13 cellular contexts compared by ENCODE assay signal in genomic region chrX:38807873-38808272, GRCh38. TPM values are rescaled to one million over a fixed set of nuclear protein-coding genes. Genes with fewer than 3 reads are reported as not detected.
DNase-seq lines count a peak whose midpoint lies in the region; ATAC-seq and TF ChIP-seq lines count a peak whose summit lies in the region.
"Had no signal": no experiment of that assay in that cellular context is flagged by ENCODE, and none has a peak within 500 bp of the region (broad histone marks: within the 10 kb centered on the region; RNA-seq: fewer than 3 reads in every experiment).

No MANE protein-coding gene starts in this region.

- H3K27ac Mint-ChIP-seq in CD8-positive, alpha-beta T cell: peak overlapping the region; percentile 87
- peak overlapping the region; percentile 95 for H3K27ac Mint-ChIP-seq in activated naive CD8-positive, alpha-beta T cell
- H3K27ac Mint-ChIP-seq: IgD-negative memory B cell had no signal

- no peak overlapping the region for H3K4me3 ChIP-seq in CD8-positive, alpha-beta T cell (ENCODE audit: low read depth, low read length)
- peak overlapping the region; percentile 86 for H3K4me3 ChIP-seq in HUES48 (ENCODE audit: low read depth, low read length)
- no peak overlapping the region for H3K4me3 ChIP-seq in mesodermal cell (ENCODE audit: extremely low read depth, insufficient read depth, low read length, poor library complexity, severe bottlenecking)
- H3K4me3 ChIP-seq: breast epithelium, mucosa of descending colon had no signal

- H3K9ac ChIP-seq in HUES48 (ENCODE audit: low read depth, low read length): no peak overlapping the region

- peaks cover 20% of the 10 kb centered on the region for H3K36me3 Mint-ChIP-seq in CD8-positive, alpha-beta T cell
- H3K36me3 Mint-ChIP-seq in activated naive CD8-positive, alpha-beta T cell: peaks cover 2% of the 10 kb centered on the region
- H3K36me3 Mint-ChIP-seq: IgD-negative memory B cell had no signal

- H3K4me3 Mint-ChIP-seq in CD8-positive, alpha-beta T cell: peak overlapping the region; percentile 49
- H3K4me3 Mint-ChIP-seq in activated naive CD8-positive, alpha-beta T cell: peak overlapping the region; percentile 94

- no peaks in the 10 kb centered on the region for H3K27me3 Mint-ChIP-seq in CD8-positive, alpha-beta T cell (ENCODE audit: low read depth)
- no peaks in the 10 kb centered on the region for H3K27me3 Mint-ChIP-seq in activated naive CD8-positive, alpha-beta T cell

- no peaks in the 10 kb centered on the region for H3K36me3 ChIP-seq in CD8-positive, alpha-beta T cell (ENCODE audit: insufficient read depth, low read length)
- H3K36me3 ChIP-seq in HUES48 (ENCODE audit: control insufficient read depth, insufficient read depth, low read length): peaks cover 15% of the 10 kb centered on the region
- peaks cover 6% of the 10 kb centered on the region for H3K36me3 ChIP-seq in mesodermal cell (ENCODE audit: control insufficient read depth, insufficient read depth, low read length)
- H3K36me3 ChIP-seq: breast epithelium had no signal

- CTCF ChIA-PET in CD8-positive, alpha-beta T cell (lab: Charles Lee): interaction anchor here (0.8 to 1.0 kb wide), 2 partner anchors 9 to 178 kb away, joined by 3 read pairs; no protein-coding TSS in a partner anchor

- DNase-seq in CD8-positive, alpha-beta T cell: no peak
- DNase-seq in EL: no peak
- DNase-seq: mucosa of descending colon, substantia nigra had no signal

- POLR2A ChIA-PET in CD8-positive, alpha-beta T cell (lab: Charles Lee): interaction anchor here (0.6 to 1.2 kb wide), 2 partner anchors 9 to 72 kb away, joined by 3 read pairs; no protein-coding TSS in a partner anchor

- peaks cover 56% of the 10 kb centered on the region for H3K4me1 Mint-ChIP-seq in CD8-positive, alpha-beta T cell (ENCODE audit: low read depth)
- H3K4me1 Mint-ChIP-seq in activated naive CD8-positive, alpha-beta T cell (ENCODE audit: low read depth): peaks cover 48% of the 10 kb centered on the region

- H3K9me3 Mint-ChIP-seq in CD8-positive, alpha-beta T cell: no peaks in the 10 kb centered on the region
- no peaks in the 10 kb centered on the region for H3K9me3 Mint-ChIP-seq in activated naive CD8-positive, alpha-beta T cell (ENCODE audit: low read depth)

- no peaks in the 10 kb centered on the region for H3K9me3 ChIP-seq in CD8-positive, alpha-beta T cell (ENCODE audit: low read length)
- H3K9me3 ChIP-seq in HUES48 (ENCODE audit: control insufficient read depth, insufficient read depth, low read length): no peaks in the 10 kb centered on the region
- no peaks in the 10 kb centered on the region for H3K9me3 ChIP-seq in mesodermal cell (ENCODE audit: control insufficient read depth, low read length)
- H3K9me3 ChIP-seq: breast epithelium, mucosa of descending colon had no signal

- intact Hi-C loops in CD8-positive, alpha-beta T cell (cut with DNase I, micrococcal nuclease): loop anchor here (5.0 to 10.0 kb wide), 4 partner anchors 47 to 1929 kb away; partner anchors contain the start of genes BCOR (in 1 of the 2) and MED14 (in 1 of the 2)

- no peaks in the 10 kb centered on the region for H3K27me3 ChIP-seq in CD8-positive, alpha-beta T cell (ENCODE audit: insufficient read depth, low read length)
- H3K27me3 ChIP-seq in HUES48 (ENCODE audit: control insufficient read depth, insufficient read depth, low read length): no peaks in the 10 kb centered on the region

- no peak for TF ChIP-seq CTCF in CD8-positive, alpha-beta T cell (IDR thresholded peaks at IDR 0.05)

- H3K27ac ChIP-seq in CD8-positive, alpha-beta T cell (ENCODE audit: low read depth, low read length): no peak overlapping the region
- H3K27ac ChIP-seq in HUES48 (ENCODE audit: low read depth, low read length): peak overlapping the region; percentile 39
- peak overlapping the region; percentile 83 for H3K27ac ChIP-seq in mesodermal cell (ENCODE audit: low read depth, low read length, severe bottlenecking)

- ATAC-seq in CD8-positive, alpha-beta T cell: no peak
- ATAC-seq in GM21786 (IDR thresholded peaks at IDR 0.05; ENCODE audit: unreplicated experiment): no peak
- no peak for ATAC-seq in HG02938 (IDR thresholded peaks at IDR 0.05; ENCODE audit: unreplicated experiment)
- ATAC-seq: GM12878, HCT116, mucosa of descending colon had no signal

- peaks cover 45% of the 10 kb centered on the region for H3K4me1 ChIP-seq in CD8-positive, alpha-beta T cell (ENCODE audit: insufficient read depth, low read length)
- H3K4me1 ChIP-seq in HUES48 (ENCODE audit: control insufficient read depth, insufficient read depth, low read length): peaks cover 40% of the 10 kb centered on the region
- peaks cover 20% of the 10 kb centered on the region for H3K4me1 ChIP-seq in mesodermal cell (ENCODE audit: control insufficient read depth, insufficient read depth, low read length, poor library complexity, severe bottlenecking)
- H3K4me1 ChIP-seq: breast epithelium had no signal

RNA-seq across cellular contexts. Expression of gene MID1IP1, which starts 6.6 kb away (rescaled TPM):
- 10 to 100 TPM; 14.8 to 16.3 TPM for total RNA-seq in CD8-positive, alpha-beta T cell
- polyA plus RNA-seq in mesodermal cell (2013, experiment 1 of 2): 46.5 TPM
- polyA plus RNA-seq in mesodermal cell (2013, experiment 2 of 2): 44.2 TPM
